Comparison of ENCODE assay signal across 8 cellular contexts in the genomic region with DNA sequence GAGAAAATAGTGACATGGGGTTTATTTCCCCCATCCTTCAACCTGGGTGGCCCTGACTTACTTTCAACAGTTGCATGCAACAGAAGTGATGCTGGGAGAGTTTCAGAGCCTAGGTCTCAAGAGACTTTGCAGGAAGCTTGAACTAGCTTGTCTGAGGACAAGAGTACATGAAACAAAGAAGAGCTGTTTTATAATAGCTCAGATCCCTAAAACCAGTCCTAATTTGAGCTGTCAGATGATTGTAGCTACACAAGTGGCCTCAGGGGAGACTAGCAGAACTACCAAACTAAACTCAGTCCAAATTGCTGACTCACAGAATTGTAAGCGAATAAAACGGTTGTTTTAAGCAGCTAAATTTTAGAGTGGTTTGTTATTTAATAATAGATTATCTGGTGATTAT. TPM values are rescaled to one million over a fixed set of nuclear protein-coding genes. Genes with fewer than 3 reads are reported as not detected.
DNase-seq lines count a peak whose midpoint lies in the region; ATAC-seq and TF ChIP-seq lines count a peak whose summit lies in the region.

No MANE protein-coding gene starts in this region.

- H3K4me1 ChIP-seq in prostate gland (replicated peaks) (no peaks in the 10 kb centered on the region), gastroesophageal sphincter (peaks cover 16 to 93% (median 17%) of the 10 kb centered on the region in 3 donors)

- TF ChIP-seq EP300 in gastroesophageal sphincter (IDR thresholded peaks at IDR 0.05), result no peak

- no peak for TF ChIP-seq CTCF in GM10266 (IDR thresholded peaks at IDR 0.05; ENCODE audit: control insufficient read depth, insufficient read depth, low read depth, missing control alignments)
- no peak for TF ChIP-seq CTCF in prostate gland (IDR thresholded peaks at IDR 0.05)
- no peak for TF ChIP-seq CTCF in gastroesophageal sphincter (IDR thresholded peaks at IDR 0.05)

- H3K27me3 ChIP-seq in prostate gland (replicated peaks; ENCODE audit: insufficient read depth) (no peaks in the 10 kb centered on the region), gastroesophageal sphincter (no peaks in the 10 kb centered on the region)

- H3K27ac ChIP-seq in prostate gland, result no peak overlapping the region
- peak overlapping the region in 1 of 4 donors; percentile 3 for H3K27ac ChIP-seq in gastroesophageal sphincter

- no peak for TF ChIP-seq POLR2A in prostate gland (IDR thresholded peaks at IDR 0.05)
- TF ChIP-seq POLR2A in gastroesophageal sphincter (IDR thresholded peaks at IDR 0.05), result no peak

- H3K9me3 ChIP-seq in prostate gland, result no peaks in the 10 kb centered on the region
- H3K9me3 ChIP-seq in gastroesophageal sphincter, result no peaks in the 10 kb centered on the region

- DNase-seq in GM10266 (ENCODE audit: extremely low spot score) (peak; percentile 65), LHCN-M2 (ENCODE audit: low read depth) (peak; percentile 60), germinal center (ENCODE audit: low spot score) (peak; percentile 16), superior temporal gyrus (ENCODE audit: extremely low spot score) (no peak), NCI-H1694 treated with DMSO at 0.1 percent for 48 hours (lab: John Stamatoyannopoulos, UW) (no peak), prostate gland (ENCODE audit: low spot score) (no peak)

- 44% methylated on average over 2 of the region's 2 CpGs for WGBS in prostate gland
- WGBS in gastroesophageal sphincter (ENCODE audit: low coverage in 1 of 2), 2 donors, result 12 to 15% methylated on average over 2 of the region's 2 CpGs

- H3K4me3 ChIP-seq in prostate gland (no peak overlapping the region), gastroesophageal sphincter (no peak overlapping the region)

- H3K36me3 ChIP-seq in prostate gland (no peaks in the 10 kb centered on the region), gastroesophageal sphincter (no peaks in the 10 kb centered on the region)

- ATAC-seq in GM21529 (IDR thresholded peaks at IDR 0.05; ENCODE audit: unreplicated experiment) (peak; percentile 97), gastroesophageal sphincter (no peak)

- intact Hi-C loops in prostate gland (cut with DNase I), result no loop called here

RNA-seq across cellular contexts. Expression of gene RC3H1, which starts 17.1 kb away (rescaled TPM):
- total RNA-seq in LHCN-M2 (2014; rRNA removed), result 12.4 and 13.4 TPM in 2 replicates
- polyA plus RNA-seq in LHCN-M2 (2012), result 2.4 TPM
- total RNA-seq in prostate gland, result 10 to 100 TPM; 20.3 to 34.1 TPM
- total RNA-seq in gastroesophageal sphincter, result 10 to 100 TPM; 37.3 to 49.8 (median 40.4) TPM

Comparison
In these comparisons a context has a peak if more than half of its experiments do, and no peak if none do; other contexts are left out.
1. DNase-seq: peak in GM10266 (single experiment), LHCN-M2 (single experiment) and germinal center (single experiment); none in superior temporal gyrus (single experiment), NCI-H1694 treated with DMSO at 0.1 percent for 48 hours (single experiment) and prostate gland (single experiment).